In genomic region chr2:74325815-74326214, GRCh38 we compare ENCODE assay signal across 34 cellular contexts.
"Had no signal": no experiment of that assay in that cellular context is flagged by ENCODE, and none has a peak within 500 bp of the region (broad histone marks: within the 10 kb centered on the region; RNA-seq: fewer than 3 reads in every experiment).

No MANE protein-coding gene starts in this region.

- DNase-seq: Karpas-422, Kasumi-1, MG63, MM.1S, MV-4-11, NCI-H1048, NCI-H1092, NCI-H1092 treated with DMSO at 0.1 percent for 48 hours, NCI-H1105, NCI-H1105 treated with DMSO at 0.1 percent for 48 hours, NCI-H1417, NCI-H1417 treated with DMSO at 0.1 percent for 48 hours, NCI-H1436, NCI-H1436 treated with DMSO at 0.1 percent for 48 hours, NCI-H146, NCI-H1694, NCI-H1694 treated with DMSO at 0.1 percent for 48 hours, NCI-H187, NCI-H187 treated with DMSO at 0.1 percent for 48 hours, NCI-H1930, NCI-H2029, NCI-H2029 treated with DMSO at 0.1 percent for 48 hours, NCI-H2081, NCI-H2081 treated with DMSO at 0.1 percent for 48 hours, NCI-H2107, NCI-H2171, NCI-H2171 treated with DMSO at 0.1 percent for 48 hours, NCI-H2227 treated with DMSO at 0.1 percent for 48 hours, NCI-H226, NCI-H345, NCI-H446, NCI-H446 treated with DMSO at 0.1 percent for 48 hours, NCI-H510A, NCI-H510A treated with DMSO at 0.1 percent for 48 hours had no signal

- H3K27me3 ChIP-seq: MG63 had no signal

- H3K9me3 ChIP-seq: MG63 had no signal

- H3K4me3 ChIP-seq: MG63 had no signal

- H3K36me3 ChIP-seq: MG63 had no signal
